ENCODE assay signal across 8 cellular contexts in the genomic region with DNA sequence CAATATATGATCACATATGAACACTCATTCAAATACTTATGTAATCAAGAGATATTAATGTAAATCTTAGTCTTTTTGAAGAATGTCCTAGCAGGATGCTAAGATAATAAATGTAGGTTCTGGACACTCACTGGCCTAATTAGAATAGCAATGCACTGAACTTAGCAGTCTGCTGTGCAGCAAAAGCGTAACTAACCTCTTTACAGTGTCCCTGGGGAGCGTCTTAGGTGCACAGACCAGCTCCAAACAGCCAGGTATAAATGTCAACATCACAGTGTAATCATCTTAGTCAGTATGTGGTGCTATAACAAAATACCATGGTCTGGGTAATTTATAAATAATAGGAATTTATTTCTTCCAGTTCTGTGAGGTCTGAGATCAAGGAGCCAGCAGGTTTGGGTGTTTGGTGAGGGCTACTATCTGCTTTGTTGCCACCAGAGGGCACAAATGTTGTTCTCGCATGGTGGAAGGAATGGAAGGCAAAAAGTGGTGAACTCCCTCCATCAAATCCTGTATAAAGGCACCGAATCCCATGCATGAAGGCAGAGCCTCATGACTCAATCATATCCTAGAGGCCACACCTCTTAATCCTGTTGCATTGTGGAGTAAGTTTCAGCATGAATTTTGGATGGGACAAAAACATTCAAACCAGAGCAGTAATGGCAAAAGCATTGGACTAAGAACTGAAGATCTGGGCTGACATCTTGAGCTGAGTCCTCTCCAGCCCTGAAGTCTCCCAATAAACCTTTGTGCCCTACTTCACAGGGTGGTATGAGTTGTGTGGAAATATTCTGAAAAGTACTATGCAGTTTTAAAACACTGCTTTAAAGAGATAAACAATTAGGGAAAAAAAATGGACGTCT. TPM values are rescaled to one million over a fixed set of nuclear protein-coding genes. Genes with fewer than 3 reads are reported as not detected.
DNase-seq lines count a peak whose midpoint lies in the region; ATAC-seq and TF ChIP-seq lines count a peak whose summit lies in the region.

No MANE protein-coding gene starts in this region.

- no peak overlapping the region for H3K4me3 ChIP-seq in epithelial cell of proximal tubule (ENCODE audit: low read depth, low read length)

- no peaks in the 10 kb centered on the region for H3K36me3 Mint-ChIP-seq in natural killer cell
- no peaks in the 10 kb centered on the region for H3K36me3 Mint-ChIP-seq in natural killer cell treated with Interleukin-12 subunit alpha and Interleukin-12 subunit beta and Interleukin-15 and Interleukin-18, amount 100 ng/mL, for 72 hours

- H3K27me3 Mint-ChIP-seq in natural killer cell (ENCODE audit: low read depth in 2 of 2) = no peaks in the 10 kb centered on the region
- H3K27me3 Mint-ChIP-seq in natural killer cell treated with Interleukin-12 subunit alpha and Interleukin-12 subunit beta and Interleukin-15 and Interleukin-18, amount 100 ng/mL, for 72 hours = peaks cover 0 to 8% of the 10 kb centered on the region in 2 donors

- ATAC-seq in natural killer cell = no peak
- no peak for ATAC-seq in natural killer cell treated with Interleukin-12 subunit alpha and Interleukin-12 subunit beta and Interleukin-15 and Interleukin-18, amount 100 ng/mL, for 72 hours
- no peak for ATAC-seq in HG02763 (IDR thresholded peaks at IDR 0.05; ENCODE audit: unreplicated experiment)
- ATAC-seq in HG02981 (IDR thresholded peaks at IDR 0.05; ENCODE audit: unreplicated experiment) = no peak

- H3K9me3 Mint-ChIP-seq in natural killer cell = no peaks in the 10 kb centered on the region
- H3K9me3 Mint-ChIP-seq in natural killer cell treated with Interleukin-12 subunit alpha and Interleukin-12 subunit beta and Interleukin-15 and Interleukin-18, amount 100 ng/mL, for 72 hours = no peaks in the 10 kb centered on the region

- H3K27ac Mint-ChIP-seq in natural killer cell = no peak overlapping the region
- H3K27ac Mint-ChIP-seq in natural killer cell treated with Interleukin-12 subunit alpha and Interleukin-12 subunit beta and Interleukin-15 and Interleukin-18, amount 100 ng/mL, for 72 hours = no peak overlapping the region

- H3K4me1 Mint-ChIP-seq in natural killer cell = no peaks in the 10 kb centered on the region
- no peaks in the 10 kb centered on the region for H3K4me1 Mint-ChIP-seq in natural killer cell treated with Interleukin-12 subunit alpha and Interleukin-12 subunit beta and Interleukin-15 and Interleukin-18, amount 100 ng/mL, for 72 hours (ENCODE audit: low read depth in 2 of 2)

- TF ChIP-seq CTCF in natural killer cell (IDR thresholded peaks at IDR 0.05) (peak; percentile 9), epithelial cell of proximal tubule (conservative IDR thresholded peaks at IDR 0.05; ENCODE audit: low read depth, low read length) (peak; percentile 66)

- intact Hi-C loops in natural killer cell (cut with micrococcal nuclease) = no loop called here

- DNase-seq in natural killer cell = no peak
- DNase-seq in natural killer cell treated with Interleukin-12 subunit alpha and Interleukin-12 subunit beta and Interleukin-15 and Interleukin-18, amount 100 ng/mL, for 72 hours (ENCODE audit: low spot score) = no peak
- peak; percentile 60 for DNase-seq in NCI-H82 (lab: John Stamatoyannopoulos, UW)
- DNase-seq in epithelial cell of proximal tubule (ENCODE audit: low read depth) = no peak
- DNase-seq in T-helper 1 cell = no peak
- no peak for DNase-seq in activated CD8-positive, alpha-beta memory T cell treated with anti-CD3 and anti-CD28 coated beads, Interleukin-2, amount 50 U/mL, for 4 hours

- H3K4me3 Mint-ChIP-seq in natural killer cell = no peak overlapping the region
- no peak overlapping the region for H3K4me3 Mint-ChIP-seq in natural killer cell treated with Interleukin-12 subunit alpha and Interleukin-12 subunit beta and Interleukin-15 and Interleukin-18, amount 100 ng/mL, for 72 hours

RNA-seq across cellular contexts. Expression of gene FOXO3, which starts 41.8 kb away (rescaled TPM):
- total RNA-seq in natural killer cell = 10 to 100 TPM; 43.1 to 70.4 (median 51.3) TPM
- total RNA-seq in natural killer cell treated with Interleukin-12 subunit alpha and Interleukin-12 subunit beta and Interleukin-15 and Interleukin-18, amount 100 ng/mL, for 72 hours = 10 to 100 TPM; 17.8 to 20.6 TPM
- 16.8 TPM in 2 replicates for total RNA-seq in epithelial cell of proximal tubule
